ENCODE assay signal across 19 cellular contexts in the genomic region with DNA sequence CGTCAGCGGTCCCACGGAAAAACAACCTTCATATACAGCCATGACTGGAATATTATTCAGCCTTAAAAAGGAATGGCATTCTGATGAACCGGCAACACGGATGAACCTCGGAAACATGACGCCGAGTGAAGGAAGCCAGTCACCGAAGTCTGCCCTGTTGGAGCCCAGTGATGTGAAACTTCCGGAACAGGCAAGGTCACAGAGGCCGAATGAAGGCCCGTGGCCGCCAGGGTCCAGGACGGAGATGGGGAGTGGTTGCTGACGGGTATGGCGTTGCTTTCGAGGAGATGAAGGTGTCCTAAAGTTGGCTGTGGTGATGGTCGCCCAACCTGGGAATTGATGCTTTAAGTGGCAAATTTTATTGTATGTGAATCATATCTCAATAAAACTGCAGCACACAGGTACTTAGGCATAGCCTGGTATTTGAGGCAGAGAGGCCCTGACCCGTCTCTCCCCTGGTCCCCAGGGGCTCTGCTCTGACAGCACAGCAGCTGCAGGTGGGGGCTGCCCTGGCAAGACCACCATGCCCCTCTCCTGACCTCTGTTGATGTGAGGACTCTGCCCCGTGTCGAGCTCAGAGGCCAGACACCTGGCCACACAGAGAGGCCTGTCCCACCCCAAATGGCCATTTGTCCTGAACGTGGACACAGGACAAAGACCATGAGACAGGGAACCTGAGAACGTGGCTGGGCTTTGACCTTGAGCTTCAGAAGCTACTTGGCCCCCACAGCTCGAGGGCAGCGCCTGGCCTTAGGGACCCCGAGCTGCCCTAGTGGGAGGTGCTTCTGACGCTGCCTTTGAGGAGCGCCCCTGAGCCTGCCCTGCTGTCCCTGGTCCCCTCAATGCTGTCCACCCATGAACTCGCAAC.
"Had no signal": no experiment of that assay in that cellular context is flagged by ENCODE, and none has a peak within 500 bp of the region (broad histone marks: within the 10 kb centered on the region; RNA-seq: fewer than 3 reads in every experiment).

No MANE protein-coding gene starts in this region.

- DNase-seq: effector CD4-positive, alpha-beta T cell; endodermal cell; erythroblast; foreskin keratinocyte; immature natural killer cell; left cardiac atrium; left ventricle myocardium inferior; mesendoderm; occipital lobe; psoas muscle; retina; stimulated activated CD4-positive, alpha-beta T cell treated with anti-CD3 and anti-CD28 coated beads, Interleukin-2, amount 100 ng/mL, for 24 hours; stimulated activated naive CD4-positive, alpha-beta T cell; trophoblast cell had no signal

- H3K27ac Mint-ChIP-seq: endodermal cell; immature natural killer cell; naive thymus-derived CD4-positive, alpha-beta T cell had no signal

- H3K9me3 Mint-ChIP-seq: endodermal cell, immature natural killer cell, neural crest cell had no signal

- H3K27ac ChIP-seq: coronary artery, foreskin keratinocyte, left ventricle myocardium inferior, parathyroid adenoma, psoas muscle had no signal

- H3K27me3 ChIP-seq: foreskin keratinocyte had no signal

- H3K4me1 Mint-ChIP-seq: endodermal cell; immature natural killer cell; naive thymus-derived CD4-positive, alpha-beta T cell; neural crest cell had no signal

- ATAC-seq: foreskin keratinocyte; left cardiac atrium; naive thymus-derived CD4-positive, alpha-beta T cell; psoas muscle; sciatic nerve had no signal

- H3K4me3 ChIP-seq: coronary artery, left ventricle myocardium inferior, psoas muscle had no signal

- H3K9ac ChIP-seq: parathyroid adenoma had no signal

- H2AFZ ChIP-seq: parathyroid adenoma had no signal

- H3K36me3 ChIP-seq: left ventricle myocardium inferior had no signal

- H3K4me3 Mint-ChIP-seq: endodermal cell; immature natural killer cell; naive thymus-derived CD4-positive, alpha-beta T cell; neural crest cell had no signal

- H3K4me1 ChIP-seq: foreskin keratinocyte, left ventricle myocardium inferior, parathyroid adenoma, psoas muscle had no signal

- H3K36me3 Mint-ChIP-seq: immature natural killer cell; naive thymus-derived CD4-positive, alpha-beta T cell had no signal

- H3K9me3 ChIP-seq: psoas muscle had no signal

- H3K79me2 ChIP-seq: parathyroid adenoma had no signal
